Comparison of ENCODE assay signal across 10 cellular contexts in the genomic region with DNA sequence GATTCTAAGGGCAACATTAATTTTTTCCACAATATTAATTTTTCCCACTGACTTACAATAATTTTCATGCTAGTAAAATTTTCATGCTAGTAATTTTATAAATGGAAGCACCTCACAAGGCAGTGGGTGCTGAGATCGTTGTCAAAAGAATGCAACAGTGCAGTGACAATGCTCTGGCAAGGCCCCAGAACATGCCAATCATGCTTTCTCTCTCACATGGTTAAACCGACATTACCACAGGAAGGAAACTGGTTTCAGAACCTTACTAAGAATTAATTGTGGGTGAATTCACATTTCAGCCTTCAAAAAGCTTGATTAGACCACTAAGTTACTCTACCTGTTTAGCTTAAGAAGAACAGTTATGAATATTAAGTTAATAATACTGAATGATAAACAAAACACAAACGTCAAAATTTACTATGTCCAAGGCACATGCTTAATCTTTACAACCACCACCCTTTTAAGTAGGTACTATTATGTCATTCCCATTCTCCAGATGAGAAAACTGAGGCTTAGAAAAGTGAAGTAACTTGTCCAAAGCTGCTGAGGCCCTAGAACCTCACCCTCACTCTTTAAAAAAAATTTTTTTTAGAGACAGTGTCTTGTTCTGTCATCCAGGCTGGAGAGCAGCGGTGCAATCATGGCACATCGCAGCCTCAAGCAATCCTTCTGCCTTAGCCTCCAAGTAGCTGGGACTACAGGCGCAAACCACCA. TPM values are rescaled to one million over a fixed set of nuclear protein-coding genes. Genes with fewer than 3 reads are reported as not detected.
DNase-seq lines count a peak whose midpoint lies in the region; ATAC-seq and TF ChIP-seq lines count a peak whose summit lies in the region.
"Had no signal": no experiment of that assay in that cellular context is flagged by ENCODE, and none has a peak within 500 bp of the region (broad histone marks: within the 10 kb centered on the region; RNA-seq: fewer than 3 reads in every experiment).

No MANE protein-coding gene starts in this region.

- ATAC-seq in GM18861 (IDR thresholded peaks at IDR 0.05; ENCODE audit: unreplicated experiment) = peak; percentile 74

- no peak overlapping the region for H2BK5ac ChIP-seq in neuronal stem cell (ENCODE audit: low read length)

- in situ Hi-C loops in KBM-7 (cut with MboI; ENCODE audit: low pct_unique_long_range_greater_than_20kb, low sequenced_read_pairs) = no loop called here

- no peak for TF ChIP-seq POLR2A in esophagus muscularis mucosa (IDR thresholded peaks at IDR 0.05; ENCODE audit: low read depth)

- H3K9me3 ChIP-seq in neuronal stem cell (replicated peaks in 1 of 2; ENCODE audit: control insufficient read depth in 2 of 2, insufficient read depth in 1 of 2, low read depth in 1 of 2, low read length in 2 of 2) (no peaks in the 10 kb centered on the region), esophagus muscularis mucosa (no peaks in the 10 kb centered on the region)

- H3K9ac ChIP-seq in neuronal stem cell (ENCODE audit: low read depth, low read length, poor library complexity) = no peak overlapping the region

- H3K79me1 ChIP-seq in neuronal stem cell (ENCODE audit: low read depth, low read length) = no peaks in the 10 kb centered on the region

- no peak overlapping the region for H3K23ac ChIP-seq in neuronal stem cell (ENCODE audit: low read depth, low read length, poor library complexity)

- H3K27me3 ChIP-seq in neuronal stem cell (ENCODE audit: control insufficient read depth in 3 of 3, insufficient read depth in 3 of 3, low read depth in 1 of 3, low read length in 3 of 3) (peaks cover 0 to 13% (median 0%) of the 10 kb centered on the region in 3 experiments), esophagus muscularis mucosa (no peaks in the 10 kb centered on the region)

- no peak overlapping the region for H2AFZ ChIP-seq in neuronal stem cell (ENCODE audit: low read length)

- H3K27ac ChIP-seq in neuronal stem cell (replicated peaks; ENCODE audit: low read length) (no peak overlapping the region), esophagus muscularis mucosa (replicated peaks in 1 of 4) (no peak overlapping the region)

- no peak overlapping the region for H3K4me3 ChIP-seq in neuronal stem cell (ENCODE audit: low read length in 2 of 2)
- H3K4me3 ChIP-seq in esophagus muscularis mucosa = no peak overlapping the region

- WGBS in neuronal stem cell (ENCODE audit: extremely low coverage in 2 of 2, insufficient read length in 2 of 2, insufficient replicate concordance in 1 of 2), 2 donors = no CpG with 5 or more reads among the region's 6 CpGs
- 60% methylated on average over 6 of the region's 6 CpGs for WGBS in esophagus muscularis mucosa

- no peak overlapping the region for H3K4ac ChIP-seq in neuronal stem cell (ENCODE audit: low read length)

- H2BK15ac ChIP-seq in neuronal stem cell (ENCODE audit: low read length) = no peak overlapping the region

- peak; percentile 37 for DNase-seq in A172 (ENCODE audit: low spot score)
- peak; percentile 61 for DNase-seq in KBM-7
- DNase-seq in astrocyte of the hippocampus (ENCODE audit: low read depth, low spot score) = peak; percentile 81
- no peak for DNase-seq in cerebellum (ENCODE audit: low spot score)
- no peak for DNase-seq in neuronal stem cell (ENCODE audit: low spot score)
- DNase-seq in middle frontal gyrus (ENCODE audit: extremely low spot score, low spot score) = no peak
- no peak for DNase-seq in esophagus muscularis mucosa (ENCODE audit: extremely low spot score)
- DNase-seq: small intestine had no signal

- no peak overlapping the region for H3K18ac ChIP-seq in neuronal stem cell (ENCODE audit: low read length)

- no peak overlapping the region for H3K14ac ChIP-seq in neuronal stem cell (ENCODE audit: low read length)

- H3K4me1 ChIP-seq in neuronal stem cell (ENCODE audit: control insufficient read depth in 2 of 2, insufficient read depth in 1 of 2, low read depth in 1 of 2, low read length in 2 of 2) (no peaks in the 10 kb centered on the region), esophagus muscularis mucosa (peaks cover 6 to 14% (median 13%) of the 10 kb centered on the region in 4 donors)

- no peak overlapping the region for H3K4me2 ChIP-seq in neuronal stem cell (ENCODE audit: insufficient read depth, low read length, poor library complexity, severe bottlenecking)

- TF ChIP-seq CTCF in esophagus muscularis mucosa (IDR thresholded peaks at IDR 0.05) = no peak

- H4K8ac ChIP-seq in neuronal stem cell (ENCODE audit: low read depth, low read length) = no peak overlapping the region

- intact Hi-C loops in esophagus muscularis mucosa (cut with DNase I) = no loop called here

- H3K36me3 ChIP-seq in neuronal stem cell (replicated peaks in 1 of 2; ENCODE audit: control insufficient read depth in 2 of 2, insufficient read depth in 2 of 2, low read length in 2 of 2) (no peaks in the 10 kb centered on the region), esophagus muscularis mucosa (no peaks in the 10 kb centered on the region)

- H2AK5ac ChIP-seq in neuronal stem cell (ENCODE audit: low read depth, low read length) = no peak overlapping the region

- H4K91ac ChIP-seq in neuronal stem cell (ENCODE audit: low read depth, low read length, poor library complexity) = no peak overlapping the region

- H2BK120ac ChIP-seq in neuronal stem cell (ENCODE audit: low read depth, low read length) = no peak overlapping the region

- TF ChIP-seq EP300 in esophagus muscularis mucosa (IDR thresholded peaks at IDR 0.05) = no peak

- no peak overlapping the region for H2BK12ac ChIP-seq in neuronal stem cell (ENCODE audit: low read length)

RNA-seq across cellular contexts. Expression of gene OPHN1, which starts 10.0 kb away (rescaled TPM):
- total RNA-seq in A172 (2014; rRNA removed; shearing (Covaris generic)) = 2.7 and 4.0 TPM in 2 replicates
- total RNA-seq in cerebellum (43.2 TPM), esophagus muscularis mucosa (10 to 100 TPM in 1 of 4 donors, 1 to 10 TPM in 3; 5.1 to 11.2 (median 8.0) TPM)
- polyA plus RNA-seq in neuronal stem cell (2013, experiment 1 of 2) = 2.5 TPM
- polyA plus RNA-seq in neuronal stem cell (2013, experiment 2 of 2) = 2.5 TPM
- total RNA-seq: OCI-LY7 had no signal

RNA-seq across cellular contexts. Expression of gene YIPF6, which starts 55.5 kb away (rescaled TPM):
- 30.9 and 34.5 TPM in 2 replicates for total RNA-seq in A172 (2014; rRNA removed; shearing (Covaris generic))
- total RNA-seq in cerebellum (28.4 TPM), esophagus muscularis mucosa (10 to 100 TPM; 22.4 to 28.5 (median 24.5) TPM)
- polyA plus RNA-seq in neuronal stem cell (2013, experiment 1 of 2) = 18.7 TPM
- 18.4 TPM for polyA plus RNA-seq in neuronal stem cell (2013, experiment 2 of 2)

Comparison
In these comparisons a context has a peak if more than half of its experiments do, and no peak if none do; other contexts are left out.
1. DNase-seq: peak in A172 (single experiment), KBM-7 (single experiment) and astrocyte of the hippocampus (single experiment); none in cerebellum (single experiment), neuronal stem cell (single experiment), middle frontal gyrus (single experiment) and esophagus muscularis mucosa (single experiment).